ENCODE assay signal across 1 cellular context in genomic region chr10:4839353-4839752, GRCh38.
TF ChIP-seq lines count a peak whose summit lies in the region.

No MANE protein-coding gene starts in this region.

TF ChIP-seq in WTC11, 78 proteins besides CTCF, POLR2A, EP300 and RAD21 (continued from another document):
- TF ChIP-seq ZNF512 (CRISPR knock-in tag; IDR thresholded peaks at IDR 0.05; ENCODE audit: borderline replicate concordance) (no peak), KAT7 (CRISPR knock-in tag; IDR thresholded peaks at IDR 0.05; ENCODE audit: borderline replicate concordance) (no peak), IRF1 (CRISPR knock-in tag; IDR thresholded peaks at IDR 0.05) (no peak), ELF4 (CRISPR knock-in tag; IDR thresholded peaks at IDR 0.05; ENCODE audit: low read depth) (no peak), SMAD3 (CRISPR knock-in tag; IDR thresholded peaks at IDR 0.05; ENCODE audit: borderline replicate concordance) (no peak), TCF7 (CRISPR knock-in tag; IDR thresholded peaks at IDR 0.05; ENCODE audit: low read depth) (no peak), USF1 (CRISPR knock-in tag; IDR thresholded peaks at IDR 0.05) (no peak), FOXK1 (CRISPR knock-in tag; IDR thresholded peaks at IDR 0.05) (no peak)
